Comparison of ENCODE assay signal across 19 cellular contexts in genomic region chr21:17821121-17821520, GRCh38. TPM values are rescaled to one million over a fixed set of nuclear protein-coding genes. Genes with fewer than 3 reads are reported as not detected.
DNase-seq lines count a peak whose midpoint lies in the region; ATAC-seq and TF ChIP-seq lines count a peak whose summit lies in the region.
"Had no signal": no experiment of that assay in that cellular context is flagged by ENCODE, and none has a peak within 500 bp of the region (broad histone marks: within the 10 kb centered on the region; RNA-seq: fewer than 3 reads in every experiment).

No MANE protein-coding gene starts in this region.

- peaks cover 30% of the 10 kb centered on the region for H3K4me1 ChIP-seq in CD4-positive, alpha-beta memory T cell (ENCODE audit: insufficient read depth, low read length)
- peaks cover 26% of the 10 kb centered on the region for H3K4me1 ChIP-seq in Loucy (ENCODE audit: insufficient read depth, low read length, poor library complexity, severe bottlenecking)
- H3K4me1 ChIP-seq in lower lobe of right lung: peaks cover 32% of the 10 kb centered on the region

- H3K9me3 ChIP-seq in CD4-positive, alpha-beta memory T cell (ENCODE audit: control insufficient read depth in 1 of 2, low read length in 2 of 2): no peaks in the 10 kb centered on the region
- no peaks in the 10 kb centered on the region; the same call in 1 of the 2 replicates for H3K9me3 ChIP-seq in Loucy (ENCODE audit: insufficient read depth, low read depth, low read length)
- no peaks in the 10 kb centered on the region for H3K9me3 ChIP-seq in lower lobe of right lung
- H3K9me3 ChIP-seq: thoracic aorta had no signal

- H3K27me3 ChIP-seq in CD4-positive, alpha-beta memory T cell (ENCODE audit: insufficient read depth, low read length): no peaks in the 10 kb centered on the region
- H3K27me3 ChIP-seq in Loucy (ENCODE audit: insufficient read depth, low read length, poor library complexity, severe bottlenecking) (peaks cover 5% of the 10 kb centered on the region), lower lobe of right lung (ENCODE audit: low read depth) (no peaks in the 10 kb centered on the region)
- H3K27me3 ChIP-seq: brain microvascular endothelial cell had no signal

- peak overlapping the region; percentile 96 for H3K27ac ChIP-seq in CD4-positive, alpha-beta memory T cell (ENCODE audit: low read depth, low read length)
- no peak overlapping the region for H3K27ac ChIP-seq in lower lobe of right lung
- H3K27ac ChIP-seq: brain microvascular endothelial cell, thoracic aorta had no signal

- H3K27me3 Mint-ChIP-seq in CD4-positive, alpha-beta memory T cell: no peaks in the 10 kb centered on the region
- H3K27me3 Mint-ChIP-seq in activated naive CD8-positive, alpha-beta T cell: no peaks in the 10 kb centered on the region
- H3K27me3 Mint-ChIP-seq in natural killer cell (ENCODE audit: low read depth in 2 of 2): peaks cover 0 to 5% of the 10 kb centered on the region in 2 donors

- no peak overlapping the region for H3K4me3 ChIP-seq in CD4-positive, alpha-beta memory T cell (ENCODE audit: low read length in 2 of 2)
- H3K4me3 ChIP-seq in Loucy (ENCODE audit: low read length, poor library complexity, severe bottlenecking) (peak overlapping the region; percentile 89), lower lobe of right lung (no peak overlapping the region)
- H3K4me3 ChIP-seq: thoracic aorta had no signal

- H3K9me2 ChIP-seq in Loucy (replicated peaks; ENCODE audit: low read depth, low read length): no peaks in the 10 kb centered on the region

- no peak overlapping the region for H3K9ac ChIP-seq in Loucy (ENCODE audit: low read depth, low read length, poor library complexity, severe bottlenecking)

- peaks cover 22 to 34% (median 29%) of the 10 kb centered on the region in 4 donors for H3K4me1 Mint-ChIP-seq in CD4-positive, alpha-beta memory T cell
- peaks cover 31% of the 10 kb centered on the region for H3K4me1 Mint-ChIP-seq in activated naive CD8-positive, alpha-beta T cell (ENCODE audit: low read depth)
- H3K4me1 Mint-ChIP-seq in natural killer cell: peaks cover 26 to 33% of the 10 kb centered on the region in 2 donors

- peaks cover 14 to 21% of the 10 kb centered on the region in 2 donors for H3K36me3 Mint-ChIP-seq in CD4-positive, alpha-beta memory T cell
- peaks cover 13% of the 10 kb centered on the region for H3K36me3 Mint-ChIP-seq in activated naive CD8-positive, alpha-beta T cell
- no peaks in the 10 kb centered on the region for H3K36me3 Mint-ChIP-seq in natural killer cell

- no peaks in the 10 kb centered on the region for H3K9me3 Mint-ChIP-seq in CD4-positive, alpha-beta memory T cell
- peaks cover 5% of the 10 kb centered on the region for H3K9me3 Mint-ChIP-seq in activated naive CD8-positive, alpha-beta T cell (ENCODE audit: low read depth)
- no peaks in the 10 kb centered on the region for H3K9me3 Mint-ChIP-seq in natural killer cell

- in situ Hi-C loops in GM13977 (cut with MboI; ENCODE audit: low pct_unique_long_range_greater_than_20kb, low sequenced_read_pairs, unreplicated experiment): no loop called here

- H3K4me2 ChIP-seq in Loucy (ENCODE audit: low read depth, low read length, poor library complexity, severe bottlenecking): peak overlapping the region; percentile 85

- DNase-seq in CD4-positive, alpha-beta memory T cell: no peak
- DNase-seq in natural killer cell (no peak), lower lobe of right lung (no peak), glomerular visceral epithelial cell (ENCODE audit: extremely low spot score) (no peak), GM13977 (ENCODE audit: low spot score) (no peak)
- DNase-seq: activated effector memory CD4-positive, alpha-beta T cell treated with anti-CD3 and anti-CD28 coated beads, Interleukin-2, amount 50 U/mL, for 16 hours; brain microvascular endothelial cell; dermis blood vessel endothelial cell; DMS 273 treated with DMSO at 0.1 percent for 48 hours; midbrain; NCI-H1694; NCI-H226; Right ventricle myocardium superior; stimulated activated CD4-positive, alpha-beta T cell treated with anti-CD3 and anti-CD28 coated beads, Interleukin-2, amount 100 ng/mL, for 24 hours had no signal

- intact Hi-C loops in CD4-positive, alpha-beta memory T cell (cut with micrococcal nuclease): no loop called here
- intact Hi-C loops in natural killer cell (cut with micrococcal nuclease) (no loop called here), lower lobe of right lung (cut with DNase I) (no loop called here)

- peak overlapping the region in 7 of 8 donors; percentile 44 to 100 (median 94) for H3K4me3 Mint-ChIP-seq in CD4-positive, alpha-beta memory T cell
- peak overlapping the region; percentile 97 for H3K4me3 Mint-ChIP-seq in activated naive CD8-positive, alpha-beta T cell
- peak overlapping the region; percentile 87 for H3K4me3 Mint-ChIP-seq in natural killer cell

- peaks cover 42% of the 10 kb centered on the region for H3K79me2 ChIP-seq in Loucy (ENCODE audit: insufficient read depth, low read length)

- peaks cover 30% of the 10 kb centered on the region for H4K20me1 ChIP-seq in Loucy (ENCODE audit: insufficient read depth, low read length, poor library complexity, severe bottlenecking)

- POLR2A ChIA-PET in CD4-positive, alpha-beta memory T cell (lab: Charles Lee; ENCODE audit: partially characterized antibody): interaction anchor here (0.9 to 1.6 kb wide), 4 partner anchors 25 to 45 kb away, joined by 3 to 6 read pairs (median 4); no protein-coding TSS in a partner anchor

- no peak overlapping the region for H2AFZ ChIP-seq in Loucy (ENCODE audit: low read length)

- TF ChIP-seq CTCF in Loucy (conservative IDR thresholded peaks at IDR 0.05; ENCODE audit: low read length): no peak
- no peak for TF ChIP-seq CTCF in natural killer cell (IDR thresholded peaks at IDR 0.05)
- no peak for TF ChIP-seq CTCF in lower lobe of right lung (IDR thresholded peaks at IDR 0.05)
- TF ChIP-seq CTCF in GM13977 (IDR thresholded peaks at IDR 0.05; ENCODE audit: extremely low read depth, insufficient read depth, missing control alignments): no peak

- H3F3A ChIP-seq in Loucy (ENCODE audit: low read depth): no peaks in the 10 kb centered on the region

- CTCF ChIA-PET in CD4-positive, alpha-beta memory T cell (lab: Charles Lee; ENCODE audit: partially characterized antibody): interaction anchor here (0.7 to 1.2 kb wide), 2 partner anchors 11 to 15 kb away, joined by 3 to 4 read pairs; no protein-coding TSS in a partner anchor

- ATAC-seq in natural killer cell (no peak), lower lobe of right lung (no peak)
- ATAC-seq: esophagus mucosa, sciatic nerve had no signal

- peak overlapping the region; percentile 97 to 100 (median 100) for H3K27ac Mint-ChIP-seq in CD4-positive, alpha-beta memory T cell
- peak overlapping the region; percentile 100 for H3K27ac Mint-ChIP-seq in activated naive CD8-positive, alpha-beta T cell
- peak overlapping the region; percentile 94 to 99 for H3K27ac Mint-ChIP-seq in natural killer cell

- no peaks in the 10 kb centered on the region for H3K36me3 ChIP-seq in CD4-positive, alpha-beta memory T cell (ENCODE audit: insufficient read depth, low read length)
- H3K36me3 ChIP-seq in Loucy (ENCODE audit: insufficient read depth, low read length) (no peaks in the 10 kb centered on the region), lower lobe of right lung (no peaks in the 10 kb centered on the region)
- H3K36me3 ChIP-seq: brain microvascular endothelial cell, thoracic aorta had no signal

RNA-seq across cellular contexts. Expression of gene C21orf91, which starts 2.0 kb away (rescaled TPM):
- total RNA-seq in CD4-positive, alpha-beta memory T cell: 10 to 100 TPM; 80.1 to 80.5 TPM
- polyA plus RNA-seq in CD4-positive, alpha-beta memory T cell: 10 to 100 TPM; 38.5 to 46.4 TPM
- total RNA-seq in natural killer cell (10 to 100 TPM; 40.9 to 59.4 (median 46.4) TPM), lower lobe of right lung (24.8 TPM)
